Comparison of ENCODE assay signal across 21 cellular contexts in the genomic region with DNA sequence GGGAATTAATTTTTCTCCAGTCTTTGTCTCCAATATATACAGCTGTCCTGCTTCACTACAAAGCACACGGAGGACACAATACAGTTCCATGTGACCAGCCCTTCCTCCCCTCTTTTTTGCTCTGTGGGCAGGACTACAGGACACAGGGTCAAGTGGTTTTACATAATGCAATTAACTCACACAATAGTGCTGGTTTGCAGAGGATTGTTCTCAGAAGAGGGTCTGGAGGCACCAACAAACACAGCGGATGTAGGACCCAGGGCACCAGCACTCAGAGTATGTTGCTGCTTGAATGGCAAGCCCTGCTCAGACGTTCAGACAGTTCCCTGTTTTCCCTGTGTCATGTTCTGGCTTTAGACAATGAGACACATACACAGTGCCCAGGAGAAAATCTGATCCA. TPM values are rescaled to one million over a fixed set of nuclear protein-coding genes. Genes with fewer than 3 reads are reported as not detected.
DNase-seq lines count a peak whose midpoint lies in the region; ATAC-seq and TF ChIP-seq lines count a peak whose summit lies in the region.
"Had no signal": no experiment of that assay in that cellular context is flagged by ENCODE, and none has a peak within 500 bp of the region (broad histone marks: within the 10 kb centered on the region; RNA-seq: fewer than 3 reads in every experiment).

No MANE protein-coding gene starts in this region.

- no peaks in the 10 kb centered on the region for H3K27me3 ChIP-seq in right atrium auricular region
- H3K27me3 ChIP-seq: BLaER1 had no signal

- no peak for ATAC-seq in GM21619 (IDR thresholded peaks at IDR 0.05; ENCODE audit: unreplicated experiment)
- ATAC-seq: CD8-positive, alpha-beta T cell; GM23338; HCT116 had no signal

- peak; percentile 38 for DNase-seq in NCI-H2227 (lab: John Stamatoyannopoulos, UW; ENCODE audit: unreplicated experiment)
- peak; percentile 78 for DNase-seq in NCI-H748 treated with DMSO at 0.1 percent for 48 hours (lab: John Stamatoyannopoulos, UW)
- DNase-seq in mesenteric fat pad (ENCODE audit: low spot score): peak; percentile 53
- DNase-seq in retina: peak; percentile 72
- no peak for DNase-seq in kidney glomerular epithelial cell (lab: John Stamatoyannopoulos, UW)
- DNase-seq in right atrium auricular region (ENCODE audit: low spot score): no peak
- no peak for DNase-seq in T1000 (lab: John Stamatoyannopoulos, UW)
- DNase-seq: Caco-2; CD4-positive, CD25-positive, alpha-beta regulatory T cell; CD8-positive, alpha-beta T cell; DMS153; DND-41; H9 had no signal

- no peak overlapping the region for H3K27ac ChIP-seq in right atrium auricular region
- H3K27ac ChIP-seq: 22Rv1, BLaER1, C4-2B had no signal

- H3K4me1 ChIP-seq in right atrium auricular region: no peaks in the 10 kb centered on the region

- no peak overlapping the region for H3K4me3 ChIP-seq in right atrium auricular region
- H3K4me3 ChIP-seq: BLaER1, GM23338 had no signal

- no peaks in the 10 kb centered on the region for H3K36me3 ChIP-seq in right atrium auricular region
- H3K36me3 ChIP-seq: BLaER1 had no signal

- no peak for TF ChIP-seq CTCF in right atrium auricular region (IDR thresholded peaks at IDR 0.05)

- peaks cover 0 to 6% of the 10 kb centered on the region in 2 donors for H3K9me3 ChIP-seq in right atrium auricular region

RNA-seq across cellular contexts. Expression of a gene that starts 52.0 kb away (rescaled TPM):
- total RNA-seq in mesenteric fat pad (23.8 TPM), right atrium auricular region (1 to 10 TPM; 3.8 to 6.7 TPM)
- total RNA-seq: B cell; Caco-2; CD4-positive, CD25-positive, alpha-beta regulatory T cell; CD8-positive, alpha-beta T cell; H4 had no signal

Comparison
In these comparisons a context has a peak if more than half of its experiments do, and no peak if none do; other contexts are left out.
1. DNase-seq: peak in NCI-H2227 (single experiment), NCI-H748 treated with DMSO at 0.1 percent for 48 hours (single experiment), mesenteric fat pad (single experiment) and retina (single experiment); none in kidney glomerular epithelial cell (single experiment), right atrium auricular region (single experiment) and T1000 (single experiment).